17 cellular contexts compared by ENCODE assay signal in the genomic region with DNA sequence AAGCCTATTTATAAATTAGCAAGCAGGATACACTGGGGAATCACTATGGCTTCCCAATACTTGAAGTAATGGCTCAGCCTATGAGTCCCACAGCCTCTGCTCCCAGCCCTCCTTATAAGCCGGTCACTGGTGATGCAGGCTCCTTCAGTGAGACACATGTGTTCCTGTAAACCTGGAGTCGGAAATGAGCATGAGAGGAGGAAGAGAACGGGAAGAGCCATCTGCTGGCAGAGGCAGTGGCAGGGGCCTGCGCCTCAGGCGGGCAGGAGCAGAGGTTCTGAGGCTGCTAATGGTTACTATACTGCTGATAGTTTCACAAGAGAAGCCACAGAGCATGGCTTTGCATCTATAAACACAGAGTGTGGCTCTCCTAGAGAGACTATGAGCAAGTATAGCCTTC.
DNase-seq lines count a peak whose midpoint lies in the region; ATAC-seq, FAIRE-seq and TF ChIP-seq lines count a peak whose summit lies in the region.
"Had no signal": no experiment of that assay in that cellular context is flagged by ENCODE, and none has a peak within 500 bp of the region (broad histone marks: within the 10 kb centered on the region; RNA-seq: fewer than 3 reads in every experiment).

No MANE protein-coding gene starts in this region.

- TF ChIP-seq POLR2A in H1 (IDR thresholded peaks at IDR 0.05; ENCODE audit: control extremely low read depth in 1 of 2, low read depth in 2 of 2, low read length in 2 of 2), result no peak

- no peak overlapping the region for H4K8ac ChIP-seq in H1 (ENCODE audit: extremely low read depth, insufficient read depth, low read length)

- no peaks in the 10 kb centered on the region for H4K20me1 ChIP-seq in H1 (replicated peaks in 1 of 2; ENCODE audit: control insufficient read depth in 1 of 2, insufficient read depth in 2 of 2, low read length in 2 of 2)

- no peaks in the 10 kb centered on the region for H3K23me2 ChIP-seq in H1 (ENCODE audit: low read depth, low read length)

- peak overlapping the region; percentile 59 for H3K27ac Mint-ChIP-seq in stimulated activated naive CD8-positive, alpha-beta T cell treated with anti-CD3 and anti-CD28 coated beads, Interleukin-15, Interleukin-2, amounts not matched to agents 100 ng/mL and 50 ng/mL, for 24 hours

- H3K9ac ChIP-seq in H1 (replicated peaks in 1 of 4; ENCODE audit: extremely low read depth in 1 of 4, low read depth in 3 of 4, low read length in 3 of 4), result no peak overlapping the region

- H3K4me1 ChIP-seq in H1 (replicated peaks in 1 of 4; ENCODE audit: control insufficient read depth in 3 of 4, insufficient read depth in 4 of 4, low read length in 3 of 4) (no peaks in the 10 kb centered on the region), thymus (ENCODE audit: control insufficient read depth, insufficient read depth, low read length) (peaks cover 40% of the 10 kb centered on the region)

- H3K27ac ChIP-seq in H1 (ENCODE audit: low read depth, low read length) (no peak overlapping the region), thymus (ENCODE audit: low read depth) (peak overlapping the region; percentile 72)

- no peak for TF ChIP-seq EP300 in H1 (IDR thresholded peaks at IDR 0.05; ENCODE audit: borderline replicate concordance in 1 of 2, low read depth in 2 of 2, low read length in 2 of 2)

- FAIRE-seq in H1 (lab: Jason Lieb, UNC), result no peak
- FAIRE-seq: G401.6, GM12892, GM19239 had no signal

- no peak overlapping the region for H2BK5ac ChIP-seq in H1 (ENCODE audit: low read depth, low read length)

- H3K36me3 ChIP-seq in H1 (ENCODE audit: control insufficient read depth in 2 of 4, insufficient read depth in 4 of 4, low read length in 3 of 4) (no peaks in the 10 kb centered on the region), thymus (ENCODE audit: control insufficient read depth, insufficient read depth) (no peaks in the 10 kb centered on the region)

- no peak overlapping the region for H2BK120ac ChIP-seq in H1 (replicated peaks; ENCODE audit: low read depth, low read length)

- no peak overlapping the region for H3K4me3 Mint-ChIP-seq in stimulated activated naive CD8-positive, alpha-beta T cell treated with anti-CD3 and anti-CD28 coated beads, Interleukin-15, Interleukin-2, amounts not matched to agents 100 ng/mL and 50 ng/mL, for 24 hours

- H2BK20ac ChIP-seq in H1 (ENCODE audit: low read length), result no peak overlapping the region

- CTCF ChIA-PET in H1 (lab: Charles Lee; ENCODE audit: partially characterized antibody), result interaction anchor here (1.2 to 2.8 kb wide), 5 partner anchors 11 to 34 kb away, joined by 3 to 25 read pairs (median 12); no protein-coding TSS in a partner anchor

- H3K23ac ChIP-seq in H1 (ENCODE audit: insufficient read length), result no peak overlapping the region

- H3K79me1 ChIP-seq in H1 (ENCODE audit: low read depth, low read length), result no peaks in the 10 kb centered on the region

- DNase-seq in stimulated activated naive CD8-positive, alpha-beta T cell treated with anti-CD3 and anti-CD28 coated beads, Interleukin-15, Interleukin-2, amounts not matched to agents 100 U/mL and 50 U/mL, for 24 hours, result no peak
- DNase-seq in NCI-H69 (lab: John Stamatoyannopoulos, UW) (peak; percentile 63), H1 (ENCODE audit: low read depth in 1 of 2, low spot score in 2 of 2) (no peak)
- DNase-seq: DMS79 treated with DMSO at 0.1 percent for 48 hours, KG1, NCI-H1105, NCI-H187 treated with DMSO at 0.1 percent for 48 hours, NCI-H524 treated with DMSO at 0.1 percent for 48 hours, SIG-M5 had no signal

- no peaks in the 10 kb centered on the region for H3K79me2 ChIP-seq in H1 (ENCODE audit: control insufficient read depth in 1 of 2, insufficient read depth in 2 of 2, low read length in 2 of 2)

- no peak overlapping the region for H2AK5ac ChIP-seq in H1 (ENCODE audit: low read depth, low read length)

- H3K14ac ChIP-seq in H1 (ENCODE audit: insufficient read length), result no peak overlapping the region

- H3K27me3 ChIP-seq in H1 (replicated peaks in 1 of 4; ENCODE audit: control insufficient read depth in 3 of 4, extremely low read depth in 1 of 4, insufficient read depth in 3 of 4, low read length in 3 of 4) (no peaks in the 10 kb centered on the region), thymus (ENCODE audit: control insufficient read depth, insufficient read depth) (no peaks in the 10 kb centered on the region)

- H3K36me3 Mint-ChIP-seq in stimulated activated naive CD8-positive, alpha-beta T cell treated with anti-CD3 and anti-CD28 coated beads, Interleukin-15, Interleukin-2, amounts not matched to agents 100 ng/mL and 50 ng/mL, for 24 hours (ENCODE audit: low read depth), result no peaks in the 10 kb centered on the region

- no peak overlapping the region for H4K91ac ChIP-seq in H1 (replicated peaks; ENCODE audit: insufficient read length, low read length)

- ATAC-seq in stimulated activated naive CD8-positive, alpha-beta T cell treated with anti-CD3 and anti-CD28 coated beads, Interleukin-15, Interleukin-2, amounts not matched to agents 100 U/mL and 50 U/mL, for 24 hours, result no peak
- ATAC-seq in GM21723 (IDR thresholded peaks at IDR 0.05; ENCODE audit: unreplicated experiment) (no peak), HG03039 (IDR thresholded peaks at IDR 0.05; ENCODE audit: unreplicated experiment) (no peak), HG02642 (IDR thresholded peaks at IDR 0.05; ENCODE audit: poor library complexity, unreplicated experiment) (no peak)

- no peak for TF ChIP-seq RAD21 in H1 (IDR thresholded peaks at IDR 0.05 in 1 of 2, conservative IDR thresholded peaks at IDR 0.05 in 1 of 2; ENCODE audit: low read depth in 2 of 2, low read length in 2 of 2)

- TF ChIP-seq CTCF in H1 (IDR thresholded peaks at IDR 0.05; ENCODE audit: control extremely low read depth in 1 of 3, insufficient read depth in 1 of 3, low read depth in 1 of 3, low read length in 3 of 3), result peak in 2 of 3 experiments; percentile 8 to 11; a peak in 2 of 4 replicates

- no peaks in the 10 kb centered on the region for H3K9me3 Mint-ChIP-seq in stimulated activated naive CD8-positive, alpha-beta T cell treated with anti-CD3 and anti-CD28 coated beads, Interleukin-15, Interleukin-2, amounts not matched to agents 100 ng/mL and 50 ng/mL, for 24 hours

- no peak overlapping the region for H3K4me2 ChIP-seq in H1 (ENCODE audit: insufficient read depth in 1 of 2, low read depth in 2 of 2, low read length in 2 of 2)

- no peak overlapping the region for H3K4ac ChIP-seq in H1 (replicated peaks; ENCODE audit: insufficient read length, low read depth, low read length)

- no peak overlapping the region for H2BK12ac ChIP-seq in H1 (ENCODE audit: low read depth, low read length)

- H4K5ac ChIP-seq in H1 (ENCODE audit: insufficient read length, low read depth, low read length), result no peak overlapping the region

- H3K4me1 Mint-ChIP-seq in stimulated activated naive CD8-positive, alpha-beta T cell treated with anti-CD3 and anti-CD28 coated beads, Interleukin-15, Interleukin-2, amounts not matched to agents 100 ng/mL and 50 ng/mL, for 24 hours (ENCODE audit: low read depth), result peaks cover 24% of the 10 kb centered on the region

- H2BK15ac ChIP-seq in H1 (ENCODE audit: low read length), result no peak overlapping the region

- POLR2A ChIA-PET in H1 (lab: Charles Lee; ENCODE audit: partially characterized antibody), result no interaction called here

- no peak overlapping the region for H2AFZ ChIP-seq in H1 (ENCODE audit: low read length)

- WGBS in H1 (ENCODE audit: extremely low coverage in 1 of 2, insufficient coverage in 1 of 2, insufficient read length in 1 of 2, insufficient replicate concordance in 2 of 2, low coverage in 1 of 2, low lambda C conversion rate in 2 of 2, missing lambda C conversion rate in 1 of 2), 2 experiments, result 79% methylated on average over 5 of the region's 5 CpGs; no CpG with 5 or more reads in 1 of the 2 experiments
- 96% methylated on average over 5 of the region's 5 CpGs for WGBS in thymus

- H3K27me3 Mint-ChIP-seq in stimulated activated naive CD8-positive, alpha-beta T cell treated with anti-CD3 and anti-CD28 coated beads, Interleukin-15, Interleukin-2, amounts not matched to agents 100 ng/mL and 50 ng/mL, for 24 hours, result no peaks in the 10 kb centered on the region

- no peak overlapping the region for H3K18ac ChIP-seq in H1 (ENCODE audit: extremely low read depth, low read length)

- no peak overlapping the region for H3K4me3 ChIP-seq in H1 (ENCODE audit: extremely low read depth in 1 of 4, insufficient read depth in 2 of 4, low read depth in 3 of 4, low read length in 4 of 4)
- no peak overlapping the region for H3K4me3 ChIP-seq in thymus (ENCODE audit: low read length)

- no peak overlapping the region for H3K56ac ChIP-seq in H1 (replicated peaks; ENCODE audit: insufficient read length, low read depth, low read length)

- H3K9me3 ChIP-seq in H1 (ENCODE audit: insufficient read depth in 2 of 2, low read depth in 1 of 2, low read length in 1 of 2), result no peaks in the 10 kb centered on the region
- H3K9me3 ChIP-seq in thymus (ENCODE audit: control insufficient read depth), result no peaks in the 10 kb centered on the region

TF ChIP-seq in H1, 55 proteins besides CTCF, POLR2A, EP300 and RAD21 (continues in another document):
- TF ChIP-seq TCF12 (IDR thresholded peaks at IDR 0.05; ENCODE audit: low read depth, low read length) (no peak), CHD1 (IDR thresholded peaks at IDR 0.05; ENCODE audit: low read depth, low read length) (no peak), BRCA1 (IDR thresholded peaks at IDR 0.05; ENCODE audit: low read depth, low read length) (no peak), PHF8 (conservative IDR thresholded peaks at IDR 0.05; ENCODE audit: low read depth, low read length) (no peak), RBBP5 (IDR thresholded peaks at IDR 0.05; ENCODE audit: borderline replicate concordance, low read depth, low read length) (no peak), KDM1A (IDR thresholded peaks at IDR 0.05; ENCODE audit: borderline replicate concordance, low read length) (no peak), JUND (IDR thresholded peaks at IDR 0.05; ENCODE audit: low read length) (no peak), FOSL1 (IDR thresholded peaks at IDR 0.05; ENCODE audit: insufficient read depth, low read depth, low read length) (no peak), MAX (IDR thresholded peaks at IDR 0.05) (no peak), MAFK (IDR thresholded peaks at IDR 0.05; ENCODE audit: low read depth, low read length) (no peak), EZH2 (IDR thresholded peaks at IDR 0.05; ENCODE audit: low read depth, low read length, severe bottlenecking) (no peak), HDAC2 (IDR thresholded peaks at IDR 0.05; ENCODE audit: borderline replicate concordance in 1 of 2, low read depth in 2 of 2, low read length in 2 of 2) (no peak), YY1 (IDR thresholded peaks at IDR 0.05; ENCODE audit: low read depth, low read length) (no peak)
- TF ChIP-seq, protein P1, sequence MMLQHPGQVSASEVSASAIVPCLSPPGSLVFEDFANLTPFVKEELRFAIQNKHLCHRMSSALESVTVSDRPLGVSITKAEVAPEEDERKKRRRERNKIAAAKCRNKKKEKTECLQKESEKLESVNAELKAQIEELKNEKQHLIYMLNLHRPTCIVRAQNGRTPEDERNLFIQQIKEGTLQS (IDR thresholded peaks at IDR 0.05; ENCODE audit: insufficient read depth, low read depth, low read length), result no peak
